In genomic region chr10:97059006-97059871, GRCh38 we compare ENCODE assay signal across 18 cellular contexts.
DNase-seq lines count a peak whose midpoint lies in the region; ATAC-seq, FAIRE-seq and TF ChIP-seq lines count a peak whose summit lies in the region.
"Had no signal": no experiment of that assay in that cellular context is flagged by ENCODE, and none has a peak within 500 bp of the region (broad histone marks: within the 10 kb centered on the region; RNA-seq: fewer than 3 reads in every experiment).

No MANE protein-coding gene starts in this region.

- no peaks in the 10 kb centered on the region for H3K9me3 ChIP-seq in endodermal cell (ENCODE audit: control insufficient read depth, low read length)
- H3K9me3 ChIP-seq in gastroesophageal sphincter = no peaks in the 10 kb centered on the region
- no peaks in the 10 kb centered on the region for H3K9me3 ChIP-seq in small intestine (ENCODE audit: control insufficient read depth, low read depth)
- H3K9me3 ChIP-seq: right atrium auricular region, testis had no signal

- TF ChIP-seq EP300 in gastroesophageal sphincter (IDR thresholded peaks at IDR 0.05) = no peak

- DNase-seq in endodermal cell (peak; percentile 88), nucleus accumbens (lab: John Stamatoyannopoulos, UW) (peak in 47 of 56 donors; percentile 6 to 84 (median 51)), RKO (ENCODE audit: low spot score) (no peak), small intestine (no peak)
- DNase-seq in activated CD8-positive, alpha-beta T cell treated with anti-CD3 and anti-CD28 coated beads, Interleukin-2, amount 10 ng/mL, durations not matched to agents 7 days and 5 days = no peak
- DNase-seq: activated CD4-positive, alpha-beta T cell treated with anti-CD3 and anti-CD28 coated beads, Interleukin-2, amount 50 U/mL, for 1 hour; activated naive CD4-positive, alpha-beta T cell treated with anti-CD3 and anti-CD28 coated beads, Interleukin-2, amount 50 U/mL, for 16 hours; activated T-cell treated with anti-CD3 and anti-CD28 coated beads for 4 hours; central memory CD4-positive, alpha-beta T cell; foreskin melanocyte; NCI-H2029 treated with DMSO at 0.1 percent for 48 hours; testis had no signal

- no peaks in the 10 kb centered on the region for H3K27me3 Mint-ChIP-seq in endodermal cell (ENCODE audit: insufficient read depth)
- H3K27me3 Mint-ChIP-seq in activated CD8-positive, alpha-beta T cell treated with anti-CD3 and anti-CD28 coated beads, Interleukin-2, amount 10 ng/mL, durations not matched to agents 7 days and 5 days (ENCODE audit: low read depth) = no peaks in the 10 kb centered on the region
- H3K27me3 Mint-ChIP-seq: natural killer cell treated with Interleukin-12 subunit alpha and Interleukin-12 subunit beta and Interleukin-15 and Interleukin-18, amount 100 ng/mL, for 72 hours had no signal

- no peak overlapping the region for H3K4me3 ChIP-seq in endodermal cell (ENCODE audit: low read length)
- no peak overlapping the region for H3K4me3 ChIP-seq in gastroesophageal sphincter
- H3K4me3 ChIP-seq in small intestine (ENCODE audit: low read depth in 1 of 2, low read length in 2 of 2) = no peak overlapping the region
- H3K4me3 ChIP-seq: right atrium auricular region, testis had no signal

- TF ChIP-seq CTCF in GM12873 (IDR thresholded peaks at IDR 0.05; ENCODE audit: insufficient read depth, low read depth, low read length, missing control alignments) (peak; percentile 7), endodermal cell (conservative IDR thresholded peaks at IDR 0.05) (peak; percentile 66), gastroesophageal sphincter (IDR thresholded peaks at IDR 0.05) (no peak)

- 90 to 100% methylated on average over 6 to 14 of the region's 14 CpGs for WGBS in endodermal cell (ENCODE audit: insufficient coverage in 1 of 2, insufficient read length in 1 of 2), 2 experiments
- WGBS in gastroesophageal sphincter (ENCODE audit: low coverage in 1 of 2), 2 donors = 100% methylated on average over 1 of the region's 14 CpGs; no CpG with 5 or more reads in 1 of the 2 donors
- 85 to 93% (median 91%) methylated on average over 13 to 14 of the region's 14 CpGs for WGBS in small intestine, 3 donors

- H3K27ac ChIP-seq in endodermal cell (ENCODE audit: low read depth, low read length) (no peak overlapping the region), gastroesophageal sphincter (no peak overlapping the region), small intestine (ENCODE audit: low read depth in 1 of 2, low read length in 1 of 2) (no peak overlapping the region)
- H3K27ac ChIP-seq: right atrium auricular region, testis had no signal

- CTCF ChIA-PET in activated CD8-positive, alpha-beta T cell treated with anti-CD3 and anti-CD28 coated beads, Interleukin-2, amount 10 ng/mL, durations not matched to agents 7 days and 5 days (lab: Charles Lee) = interaction anchor here (1.0 to 1.8 kb wide), 3 partner anchors 10 to 21 kb away, joined by 3 to 4 read pairs (median 4); no protein-coding TSS in a partner anchor

- H3K4me1 Mint-ChIP-seq in endodermal cell = no peaks in the 10 kb centered on the region
- no peaks in the 10 kb centered on the region for H3K4me1 Mint-ChIP-seq in activated CD8-positive, alpha-beta T cell treated with anti-CD3 and anti-CD28 coated beads, Interleukin-2, amount 10 ng/mL, durations not matched to agents 7 days and 5 days (ENCODE audit: low read depth)

- H3K4me3 Mint-ChIP-seq in endodermal cell = no peak overlapping the region
- H3K4me3 Mint-ChIP-seq in activated CD8-positive, alpha-beta T cell treated with anti-CD3 and anti-CD28 coated beads, Interleukin-2, amount 10 ng/mL, durations not matched to agents 7 days and 5 days = no peak overlapping the region
- H3K4me3 Mint-ChIP-seq: natural killer cell treated with Interleukin-12 subunit alpha and Interleukin-12 subunit beta and Interleukin-15 and Interleukin-18, amount 100 ng/mL, for 72 hours had no signal

- POLR2A ChIA-PET in activated CD8-positive, alpha-beta T cell treated with anti-CD3 and anti-CD28 coated beads, Interleukin-2, amount 10 ng/mL, durations not matched to agents 7 days and 5 days (lab: Charles Lee) = no interaction called here

- H3K9me3 Mint-ChIP-seq in endodermal cell = peaks cover 2% of the 10 kb centered on the region
- no peaks in the 10 kb centered on the region for H3K9me3 Mint-ChIP-seq in activated CD8-positive, alpha-beta T cell treated with anti-CD3 and anti-CD28 coated beads, Interleukin-2, amount 10 ng/mL, durations not matched to agents 7 days and 5 days (ENCODE audit: insufficient read depth)
- H3K9me3 Mint-ChIP-seq: natural killer cell treated with Interleukin-12 subunit alpha and Interleukin-12 subunit beta and Interleukin-15 and Interleukin-18, amount 100 ng/mL, for 72 hours had no signal

- H3K27me3 ChIP-seq in endodermal cell (ENCODE audit: control insufficient read depth, insufficient read depth, low read length, poor library complexity, severe bottlenecking) = no peaks in the 10 kb centered on the region
- H3K27me3 ChIP-seq in gastroesophageal sphincter = peaks cover 5% of the 10 kb centered on the region
- H3K27me3 ChIP-seq in small intestine (ENCODE audit: control insufficient read depth in 2 of 2, insufficient read depth in 2 of 2, low read length in 2 of 2) = no peaks in the 10 kb centered on the region
- H3K27me3 ChIP-seq: right atrium auricular region, testis had no signal

- TF ChIP-seq POLR2A in gastroesophageal sphincter (IDR thresholded peaks at IDR 0.05) = no peak

- H3K36me3 Mint-ChIP-seq in endodermal cell (ENCODE audit: low read depth) = no peaks in the 10 kb centered on the region
- H3K36me3 Mint-ChIP-seq in activated CD8-positive, alpha-beta T cell treated with anti-CD3 and anti-CD28 coated beads, Interleukin-2, amount 10 ng/mL, durations not matched to agents 7 days and 5 days (ENCODE audit: low read depth) = no peaks in the 10 kb centered on the region
- H3K36me3 Mint-ChIP-seq: natural killer cell treated with Interleukin-12 subunit alpha and Interleukin-12 subunit beta and Interleukin-15 and Interleukin-18, amount 100 ng/mL, for 72 hours had no signal

- H3K4me1 ChIP-seq in endodermal cell (ENCODE audit: control insufficient read depth, insufficient read depth, low read length) (no peaks in the 10 kb centered on the region), gastroesophageal sphincter (peaks cover 0 to 10% (median 0%) of the 10 kb centered on the region in 3 donors), small intestine (ENCODE audit: control insufficient read depth in 2 of 2, insufficient read depth in 1 of 2, low read depth in 1 of 2, low read length in 1 of 2) (no peaks in the 10 kb centered on the region)
- H3K4me1 ChIP-seq: right atrium auricular region, testis had no signal

- no peak overlapping the region for H3K9ac ChIP-seq in endodermal cell (ENCODE audit: extremely low read depth, low read length, poor library complexity, severe bottlenecking)

- H3K27ac Mint-ChIP-seq in endodermal cell = no peak overlapping the region
- no peak overlapping the region for H3K27ac Mint-ChIP-seq in activated CD8-positive, alpha-beta T cell treated with anti-CD3 and anti-CD28 coated beads, Interleukin-2, amount 10 ng/mL, durations not matched to agents 7 days and 5 days
- H3K27ac Mint-ChIP-seq: natural killer cell treated with Interleukin-12 subunit alpha and Interleukin-12 subunit beta and Interleukin-15 and Interleukin-18, amount 100 ng/mL, for 72 hours had no signal

- ATAC-seq in SK-N-SH treated with all-trans-retinoic acid at 6 μM for 48 hours (peak; percentile 34; the same call in 1 of the 3 replicates), gastroesophageal sphincter (no peak)
- ATAC-seq in activated CD8-positive, alpha-beta T cell treated with anti-CD3 and anti-CD28 coated beads, Interleukin-2, amount 10 ng/mL, durations not matched to agents 7 days and 5 days = no peak
- ATAC-seq: natural killer cell treated with Interleukin-12 subunit alpha and Interleukin-12 subunit beta and Interleukin-15 and Interleukin-18, amount 100 ng/mL, for 72 hours had no signal

- no peak for FAIRE-seq in small intestine (lab: Jason Lieb, UNC)
- FAIRE-seq: RCC 7860 had no signal

- no peaks in the 10 kb centered on the region for H3K36me3 ChIP-seq in endodermal cell (ENCODE audit: control insufficient read depth, insufficient read depth, low read length)
- no peaks in the 10 kb centered on the region for H3K36me3 ChIP-seq in gastroesophageal sphincter
- H3K36me3 ChIP-seq in small intestine (ENCODE audit: control insufficient read depth in 2 of 2, insufficient read depth in 2 of 2, low read length in 2 of 2) = no peaks in the 10 kb centered on the region
- H3K36me3 ChIP-seq: right atrium auricular region had no signal

TF ChIP-seq in SK-N-SH treated with all-trans-retinoic acid at 6 μM for 48 hours, 23 proteins besides CTCF, POLR2A, EP300 and RAD21 (continues in another document):
- no peak for TF ChIP-seq SNAI2 (CRISPR knock-in tag; IDR thresholded peaks at IDR 0.05)
- no peak for TF ChIP-seq PPARA (CRISPR knock-in tag; IDR thresholded peaks at IDR 0.05; ENCODE audit: borderline replicate concordance)
- TF ChIP-seq, protein P1, sequence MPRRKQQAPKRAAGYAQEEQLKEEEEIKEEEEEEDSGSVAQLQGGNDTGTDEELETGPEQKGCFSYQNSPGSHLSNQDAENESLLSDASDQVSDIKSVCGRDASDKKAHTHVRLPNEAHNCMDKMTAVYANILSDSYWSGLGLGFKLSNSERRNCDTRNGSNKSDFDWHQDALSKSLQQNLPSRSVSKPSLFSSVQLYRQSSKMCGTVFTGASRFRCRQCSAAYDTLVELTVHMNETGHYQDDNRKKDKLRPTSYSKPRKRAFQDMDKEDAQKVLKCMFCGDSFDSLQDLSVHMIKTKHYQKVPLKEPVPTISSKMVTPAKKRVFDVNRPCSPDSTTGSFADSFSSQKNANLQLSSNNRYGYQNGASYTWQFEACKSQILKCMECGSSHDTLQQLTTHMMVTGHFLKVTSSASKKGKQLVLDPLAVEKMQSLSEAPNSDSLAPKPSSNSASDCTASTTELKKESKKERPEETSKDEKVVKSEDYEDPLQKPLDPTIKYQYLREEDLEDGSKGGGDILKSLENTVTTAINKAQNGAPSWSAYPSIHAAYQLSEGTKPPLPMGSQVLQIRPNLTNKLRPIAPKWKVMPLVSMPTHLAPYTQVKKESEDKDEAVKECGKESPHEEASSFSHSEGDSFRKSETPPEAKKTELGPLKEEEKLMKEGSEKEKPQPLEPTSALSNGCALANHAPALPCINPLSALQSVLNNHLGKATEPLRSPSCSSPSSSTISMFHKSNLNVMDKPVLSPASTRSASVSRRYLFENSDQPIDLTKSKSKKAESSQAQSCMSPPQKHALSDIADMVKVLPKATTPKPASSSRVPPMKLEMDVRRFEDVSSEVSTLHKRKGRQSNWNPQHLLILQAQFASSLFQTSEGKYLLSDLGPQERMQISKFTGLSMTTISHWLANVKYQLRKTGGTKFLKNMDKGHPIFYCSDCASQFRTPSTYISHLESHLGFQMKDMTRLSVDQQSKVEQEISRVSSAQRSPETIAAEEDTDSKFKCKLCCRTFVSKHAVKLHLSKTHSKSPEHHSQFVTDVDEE (CRISPR knock-in tag; IDR thresholded peaks at IDR 0.05) = no peak
- TF ChIP-seq TCF4 (CRISPR knock-in tag; IDR thresholded peaks at IDR 0.05; ENCODE audit: borderline replicate concordance) = no peak

Comparison
In these comparisons a context has a peak if more than half of its experiments do, and no peak if none do; other contexts are left out.
1. CTCF ChIP-seq: peak in GM12873 (single experiment) and endodermal cell (single experiment); none in gastroesophageal sphincter (0 of 4).
2. DNase-seq: peak in endodermal cell (single experiment) and nucleus accumbens (47 of 56); none in activated CD8-positive, alpha-beta T cell treated with anti-CD3 and anti-CD28 coated beads, Interleukin-2, amount 10 ng/mL, durations not matched to agents 7 days and 5 days (single experiment), RKO (single experiment) and small intestine (single experiment).